ENCODE assay signal across 19 cellular contexts in genomic region chr6:111734068-111734825, GRCh38.
A peak's percentile ranks its signal among the peaks of the same experiment; 100 is the strongest.
DNase-seq lines count a peak whose midpoint lies in the region; ATAC-seq, FAIRE-seq and TF ChIP-seq lines count a peak whose summit lies in the region.
"Had no signal": no experiment of that assay in that cellular context is flagged by ENCODE, and none has a peak within 500 bp of the region (broad histone marks: within the 10 kb centered on the region; RNA-seq: fewer than 3 reads in every experiment).

No MANE protein-coding gene starts in this region.

- H3K9me2 ChIP-seq in OCI-LY7 (ENCODE audit: insufficient read depth, low read length) = no peaks in the 10 kb centered on the region

- H3K9ac ChIP-seq in astrocyte (ENCODE audit: low read length) = no peak overlapping the region

- no peaks in the 10 kb centered on the region for H3K27me3 ChIP-seq in astrocyte (ENCODE audit: insufficient read depth, low read length)
- H3K27me3 ChIP-seq in layer of hippocampus (ENCODE audit: control insufficient read depth, insufficient read depth, low read length) = no peaks in the 10 kb centered on the region
- H3K27me3 ChIP-seq: hepatocyte, thyroid gland had no signal

- TF ChIP-seq CTCF in astrocyte (IDR thresholded peaks at IDR 0.05; ENCODE audit: insufficient read depth, low read depth, low read length) = no peak
- no peak for TF ChIP-seq CTCF in OCI-LY7 (conservative IDR thresholded peaks at IDR 0.05; ENCODE audit: low read length)

- H3K27ac Mint-ChIP-seq in activated T-cell treated with anti-CD3 and anti-CD28 coated beads, Interleukin-2, amount 50 U/mL, for 72 hours = peak overlapping the region; percentile 74
- peak overlapping the region; percentile 48 for H3K27ac Mint-ChIP-seq in astrocyte (ENCODE audit: unreplicated experiment)
- peak overlapping the region; percentile 39 for H3K27ac Mint-ChIP-seq in stimulated activated naive B cell treated with anti-CD40 and anti-IgM and Interleukin-4, amounts not matched to agents 10 μg/mL and 1 μg/mL and 100 μg/mL, for 72 hours

- peak overlapping the region in 1 of 2 donors; percentile 15 for H3K4me3 Mint-ChIP-seq in activated T-cell treated with anti-CD3 and anti-CD28 coated beads, Interleukin-2, amount 50 U/mL, for 72 hours
- H3K4me3 Mint-ChIP-seq in activated T-cell treated with anti-CD3 and anti-CD28 coated beads, Interleukin-2, amount 50 U/mL, for 4 hours = no peak overlapping the region
- no peak overlapping the region for H3K4me3 Mint-ChIP-seq in astrocyte (ENCODE audit: unreplicated experiment)
- no peak overlapping the region for H3K4me3 Mint-ChIP-seq in stimulated activated naive B cell treated with anti-CD40 and anti-IgM and Interleukin-4, amounts not matched to agents 10 μg/mL and 1 μg/mL and 100 μg/mL, for 72 hours

- H2AFZ ChIP-seq in astrocyte (ENCODE audit: low read depth, low read length) (no peak overlapping the region), OCI-LY7 (ENCODE audit: low read length) (no peak overlapping the region)
- H2AFZ ChIP-seq: hepatocyte had no signal

- H3K36me3 Mint-ChIP-seq in activated T-cell treated with anti-CD3 and anti-CD28 coated beads, Interleukin-2, amount 50 U/mL, for 72 hours (ENCODE audit: insufficient read depth in 2 of 2) = peaks cover 36 to 55% of the 10 kb centered on the region in 2 donors
- H3K36me3 Mint-ChIP-seq in activated T-cell treated with anti-CD3 and anti-CD28 coated beads, Interleukin-2, amount 50 U/mL, for 4 hours (ENCODE audit: insufficient read depth) = peaks cover 75% of the 10 kb centered on the region
- H3K36me3 Mint-ChIP-seq in astrocyte (ENCODE audit: low read depth, unreplicated experiment) = peaks cover 21% of the 10 kb centered on the region
- peaks cover 36 to 57% of the 10 kb centered on the region in 2 donors for H3K36me3 Mint-ChIP-seq in stimulated activated naive B cell treated with anti-CD40 and anti-IgM and Interleukin-4, amounts not matched to agents 10 μg/mL and 1 μg/mL and 100 μg/mL, for 72 hours

- no peak for FAIRE-seq in astrocyte (lab: Jason Lieb, UNC)
- FAIRE-seq: colon had no signal

- no peak for ATAC-seq in activated T-cell treated with anti-CD3 and anti-CD28 coated beads, Interleukin-2, amount 50 U/mL, for 72 hours (replicated peaks in 1 of 2)
- no peak for ATAC-seq in activated T-cell treated with anti-CD3 and anti-CD28 coated beads, Interleukin-2, amount 50 U/mL, for 4 hours
- no peak for ATAC-seq in stimulated activated naive B cell treated with anti-CD40 and anti-IgM and Interleukin-4, amounts not matched to agents 10 μg/mL and 1 μg/mL and 100 μg/mL, for 72 hours (replicated peaks)
- ATAC-seq: left lobe of liver had no signal

- peaks cover 32% of the 10 kb centered on the region for H3K79me2 ChIP-seq in astrocyte (ENCODE audit: insufficient read depth, low read length)
- H3K79me2 ChIP-seq in OCI-LY7 (ENCODE audit: insufficient read depth, low read depth, low read length) = no peaks in the 10 kb centered on the region
- H3K79me2 ChIP-seq: hepatocyte had no signal

- BruUV-seq in OCI-LY7 (replicated peaks; lab: Mats Ljungman, UMichigan) = no TSS peak

- H3K4me1 ChIP-seq in astrocyte (ENCODE audit: insufficient read depth, low read length) (peaks cover 33% of the 10 kb centered on the region), OCI-LY7 (ENCODE audit: insufficient read depth, low read length, poor library complexity, severe bottlenecking) (peaks cover 19% of the 10 kb centered on the region)

- no peak overlapping the region for H3K27ac ChIP-seq in astrocyte (ENCODE audit: low read depth, low read length)
- peak overlapping the region; percentile 24 for H3K27ac ChIP-seq in layer of hippocampus (ENCODE audit: low read depth, low read length)
- no peak overlapping the region for H3K27ac ChIP-seq in OCI-LY7 (ENCODE audit: low read depth, low read length, poor library complexity, severe bottlenecking)
- H3K27ac ChIP-seq: hepatocyte, thyroid gland had no signal

- no peak overlapping the region for H3K4me2 ChIP-seq in astrocyte (ENCODE audit: low read length)
- no peak overlapping the region for H3K4me2 ChIP-seq in OCI-LY7 (ENCODE audit: low read length)
- H3K4me2 ChIP-seq: hepatocyte had no signal

- intact Hi-C loops in OCI-LY7 (cut with micrococcal nuclease; ENCODE audit: unreplicated experiment) = no loop called here

- no peak for DNase-seq in activated T-cell treated with anti-CD3 and anti-CD28 coated beads, Interleukin-2, amount 50 U/mL, for 72 hours
- no peak for DNase-seq in activated T-cell treated with anti-CD3 and anti-CD28 coated beads, Interleukin-2, amount 50 U/mL, for 4 hours
- DNase-seq in astrocyte (ENCODE audit: low read depth) = no peak
- DNase-seq in stimulated activated naive B cell treated with anti-CD40 and anti-IgM and Interleukin-4, amounts not matched to agents 10 μg/mL and 1 μg/mL and 100 μg/mL, for 72 hours = no peak
- no peak for DNase-seq in OCI-LY7 (ENCODE audit: low spot score)
- DNase-seq in NCI-H2029 (lab: John Stamatoyannopoulos, UW) = no peak
- no peak for DNase-seq in NCI-H524 (lab: John Stamatoyannopoulos, UW)
- DNase-seq: Calu3, GF-D8, KBM-7, NCI-H1417 treated with DMSO at 0.1 percent for 48 hours, NCI-H2227 treated with DMSO at 0.1 percent for 48 hours, retina, SHP77 treated with DMSO at 0.1 percent for 48 hours, thyroid gland had no signal

- POLR2A ChIA-PET in OCI-LY7 (lab: Charles Lee) = interaction anchor here (0.6 to 0.9 kb wide), 7 partner anchors 10 to 547 kb away, joined by 3 to 6 read pairs (median 4); no protein-coding TSS in a partner anchor

- H3K36me3 ChIP-seq in astrocyte (ENCODE audit: insufficient read depth, low read length) (no peaks in the 10 kb centered on the region), OCI-LY7 (ENCODE audit: insufficient read depth, low read length) (peaks cover 18% of the 10 kb centered on the region; the same call in 1 of the 2 replicates)
- H3K36me3 ChIP-seq: thyroid gland had no signal

- no peaks in the 10 kb centered on the region for H3K27me3 Mint-ChIP-seq in activated T-cell treated with anti-CD3 and anti-CD28 coated beads, Interleukin-2, amount 50 U/mL, for 72 hours (ENCODE audit: low read depth)
- no peaks in the 10 kb centered on the region for H3K27me3 Mint-ChIP-seq in activated T-cell treated with anti-CD3 and anti-CD28 coated beads, Interleukin-2, amount 50 U/mL, for 4 hours (ENCODE audit: low read depth)
- H3K27me3 Mint-ChIP-seq in astrocyte (ENCODE audit: low read depth, unreplicated experiment) = no peaks in the 10 kb centered on the region
- H3K27me3 Mint-ChIP-seq in stimulated activated naive B cell treated with anti-CD40 and anti-IgM and Interleukin-4, amounts not matched to agents 10 μg/mL and 1 μg/mL and 100 μg/mL, for 72 hours = no peaks in the 10 kb centered on the region

- no peak overlapping the region for H3K4me3 ChIP-seq in astrocyte (ENCODE audit: insufficient read depth, low read depth, low read length)
- no peak overlapping the region for H3K4me3 ChIP-seq in OCI-LY7 (ENCODE audit: low read depth, low read length, poor library complexity, severe bottlenecking)
- H3K4me3 ChIP-seq: hepatocyte, thyroid gland had no signal

- H3K9me3 ChIP-seq in astrocyte (ENCODE audit: insufficient read depth, low read depth, low read length) = peaks cover 4% of the 10 kb centered on the region
- peaks cover 16% of the 10 kb centered on the region for H3K9me3 ChIP-seq in OCI-LY7 (ENCODE audit: low read length)
- H3K9me3 ChIP-seq: thyroid gland had no signal

- peaks cover 21% of the 10 kb centered on the region for H4K20me1 ChIP-seq in astrocyte (ENCODE audit: insufficient read depth, low read length)
- no peaks in the 10 kb centered on the region for H4K20me1 ChIP-seq in OCI-LY7 (ENCODE audit: insufficient read depth, low read length)

- H3K4me1 Mint-ChIP-seq in activated T-cell treated with anti-CD3 and anti-CD28 coated beads, Interleukin-2, amount 50 U/mL, for 72 hours (ENCODE audit: low read depth) = peaks cover 97% of the 10 kb centered on the region
- peaks cover 94% of the 10 kb centered on the region for H3K4me1 Mint-ChIP-seq in activated T-cell treated with anti-CD3 and anti-CD28 coated beads, Interleukin-2, amount 50 U/mL, for 4 hours (ENCODE audit: low read depth)
- peaks cover 35% of the 10 kb centered on the region for H3K4me1 Mint-ChIP-seq in astrocyte (ENCODE audit: low read depth, unreplicated experiment)
- H3K4me1 Mint-ChIP-seq in stimulated activated naive B cell treated with anti-CD40 and anti-IgM and Interleukin-4, amounts not matched to agents 10 μg/mL and 1 μg/mL and 100 μg/mL, for 72 hours = peaks cover 57 to 84% of the 10 kb centered on the region in 2 donors

- H3K9me3 Mint-ChIP-seq in activated T-cell treated with anti-CD3 and anti-CD28 coated beads, Interleukin-2, amount 50 U/mL, for 72 hours = peaks cover 0 to 2% of the 10 kb centered on the region in 2 donors
- peaks cover 8% of the 10 kb centered on the region for H3K9me3 Mint-ChIP-seq in activated T-cell treated with anti-CD3 and anti-CD28 coated beads, Interleukin-2, amount 50 U/mL, for 4 hours
- peaks cover 4% of the 10 kb centered on the region for H3K9me3 Mint-ChIP-seq in astrocyte (ENCODE audit: unreplicated experiment)
- H3K9me3 Mint-ChIP-seq in stimulated activated naive B cell treated with anti-CD40 and anti-IgM and Interleukin-4, amounts not matched to agents 10 μg/mL and 1 μg/mL and 100 μg/mL, for 72 hours = no peaks in the 10 kb centered on the region

- CTCF ChIA-PET in OCI-LY7 (lab: Charles Lee; ENCODE audit: unreplicated experiment) = interaction anchor here (0.6 kb wide), 1 partner anchor 49 kb away, joined by 4 read pairs; no protein-coding TSS in a partner anchor
